15 cellular contexts compared by ENCODE assay signal in the genomic region with DNA sequence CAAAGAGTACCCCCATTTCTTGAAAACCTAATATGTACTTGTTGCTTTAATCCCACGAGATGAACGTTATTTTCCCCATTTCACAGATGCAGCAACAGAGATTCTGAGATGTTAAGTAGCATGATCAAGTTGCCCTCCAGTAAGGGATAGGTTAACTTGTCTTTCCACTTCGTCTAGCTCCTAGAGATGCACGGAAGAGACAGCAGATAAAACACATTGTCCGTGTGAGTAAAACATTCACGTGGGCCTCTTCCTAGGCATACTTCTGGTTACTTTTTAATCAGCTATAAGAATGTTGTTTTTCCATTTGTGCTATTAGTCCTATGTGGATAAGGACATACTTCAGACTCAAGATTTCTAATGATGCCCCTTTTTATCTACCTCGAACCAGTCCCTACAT. TPM values are rescaled to one million over a fixed set of nuclear protein-coding genes. Genes with fewer than 3 reads are reported as not detected.
A peak's percentile ranks its signal among the peaks of the same experiment; 100 is the strongest.
DNase-seq lines count a peak whose midpoint lies in the region; ATAC-seq, FAIRE-seq and TF ChIP-seq lines count a peak whose summit lies in the region.
"Had no signal": no experiment of that assay in that cellular context is flagged by ENCODE, and none has a peak within 500 bp of the region (broad histone marks: within the 10 kb centered on the region; RNA-seq: fewer than 3 reads in every experiment).

No MANE protein-coding gene starts in this region.

- H2BK120ac ChIP-seq in IMR-90 (ENCODE audit: low read depth, low read length) = peak overlapping the region; percentile 91

- no peak overlapping the region for H2AK9ac ChIP-seq in IMR-90 (replicated peaks; ENCODE audit: low read depth, low read length, poor library complexity)

- dilution Hi-C loops in IMR-90 (cut with HindIII; ENCODE audit: low sequenced_read_pairs, unreplicated experiment) = no loop called here

- intact Hi-C loops in IMR-90 (cut with micrococcal nuclease) (loop anchor here (1.0 kb wide), 1 partner anchor 49 kb away; no protein-coding TSS in a partner anchor), spleen (cut with DNase I; ENCODE audit: low total_unique reads) (no loop called here)

- H3K79me1 ChIP-seq in IMR-90 (ENCODE audit: low read depth in 1 of 2, low read length in 2 of 2) = 0 out of 4 replicates have a peak, but pooled peaks cover 4 to 6% of the 10 kb centered on the region in 2 experiments

- TF ChIP-seq POLR2A in IMR-90 (IDR thresholded peaks at IDR 0.05; ENCODE audit: low read depth, low read length) (no peak), spleen (IDR thresholded peaks at IDR 0.05) (no peak), H54 (IDR thresholded peaks at IDR 0.05; ENCODE audit: low read depth, low read length) (no peak)

- H3K23ac ChIP-seq in IMR-90 (ENCODE audit: low read depth, low read length) = peak overlapping the region; percentile 80; the same call in 1 of the 2 replicates

- POLR2A ChIA-PET in IMR-90 (lab: Charles Lee; ENCODE audit: unreplicated experiment) = no interaction called here

- BruUV-seq in IMR-90 (replicated peaks; lab: Mats Ljungman, UMichigan) = no TSS peak

- H2BK15ac ChIP-seq in IMR-90 (ENCODE audit: low read depth, low read length) = 0 out of 3 replicates have a peak overlapping the region, but pooled peaks have one; percentile 69

- H4K91ac ChIP-seq in IMR-90 (ENCODE audit: insufficient read depth, low read depth, low read length) = no peak overlapping the region; the same call in 1 of the 2 replicates

- peak overlapping the region; percentile 93; the same call in 1 of the 2 replicates for H3K4ac ChIP-seq in IMR-90 (ENCODE audit: low read depth, low read length)

- no CpG with 5 or more reads among the region's 7 CpGs for WGBS in IMR-90 (ENCODE audit: extremely low coverage in 2 of 2, insufficient read length in 1 of 2), 2 experiments
- 79 to 82% methylated on average over 6 to 7 of the region's 7 CpGs for WGBS in ectodermal cell, 2 experiments
- WGBS in spleen, 5 donors = 63 to 69% (median 68%) methylated on average over 7 of the region's 7 CpGs

- ATAC-seq in IMR-90 (ENCODE audit: low read depth) = no peak
- ATAC-seq: GM12878 had no signal

- peak overlapping the region; percentile 72; the same call in 1 of the 2 replicates for H3K9ac ChIP-seq in IMR-90 (ENCODE audit: low read depth, low read length)
- H3K9ac ChIP-seq in muscle layer of colon (ENCODE audit: low read length) = no peak overlapping the region
- H3K9ac ChIP-seq: BLaER1 had no signal

- H2BK20ac ChIP-seq in IMR-90 (ENCODE audit: low read depth, low read length) = peak overlapping the region; percentile 80

- H3K18ac ChIP-seq in IMR-90 (ENCODE audit: low read depth, low read length) = peak overlapping the region; percentile 84; the same call in 1 of the 2 replicates

- no peak overlapping the region for H2AFZ ChIP-seq in IMR-90 (replicated peaks; ENCODE audit: low read length, poor library complexity)

- H3K4me3 ChIP-seq in IMR-90 (ENCODE audit: insufficient read depth, low read depth, low read length) = no peak overlapping the region
- H3K4me3 ChIP-seq in ectodermal cell (ENCODE audit: insufficient read depth, low read depth, low read length) = no peak overlapping the region
- no peak overlapping the region for H3K4me3 ChIP-seq in muscle layer of colon (ENCODE audit: low read depth in 1 of 2, low read length in 2 of 2)
- peak overlapping the region in 1 of 8 donors; percentile 68 for H3K4me3 ChIP-seq in spleen
- H3K4me3 ChIP-seq: BLaER1, GM12878 had no signal

- H3K36me3 ChIP-seq in IMR-90 (ENCODE audit: control insufficient read depth, insufficient read depth, low read length) = no peaks in the 10 kb centered on the region
- H3K36me3 ChIP-seq in ectodermal cell (ENCODE audit: control insufficient read depth, insufficient read depth, low read length) = no peaks in the 10 kb centered on the region
- H3K36me3 ChIP-seq in muscle layer of colon (ENCODE audit: insufficient read depth, low read length) = no peaks in the 10 kb centered on the region
- H3K36me3 ChIP-seq in spleen = no peaks in the 10 kb centered on the region
- H3K36me3 ChIP-seq: BLaER1 had no signal

- TF ChIP-seq CTCF in IMR-90 (conservative IDR thresholded peaks at IDR 0.05; ENCODE audit: low read depth, low read length) = no peak
- TF ChIP-seq CTCF in spleen (IDR thresholded peaks at IDR 0.05 in 8 of 11, conservative IDR thresholded peaks at IDR 0.05 in 3 of 11) = no peak

- H3K27ac ChIP-seq in IMR-90 (ENCODE audit: insufficient read depth, low read length) (no peak overlapping the region), ectodermal cell (ENCODE audit: insufficient read depth, low read depth, low read length, poor library complexity, severe bottlenecking) (peak overlapping the region; percentile 95), muscle layer of colon (ENCODE audit: low read depth, low read length) (peak overlapping the region; percentile 81), spleen (peak overlapping the region; percentile 55 to 88 (median 82))
- H3K27ac ChIP-seq: BLaER1 had no signal

- no peaks in the 10 kb centered on the region for H3K27me3 ChIP-seq in IMR-90 (ENCODE audit: control insufficient read depth, insufficient read depth, low read length)
- no peaks in the 10 kb centered on the region for H3K27me3 ChIP-seq in ectodermal cell (ENCODE audit: control insufficient read depth, insufficient read depth, low read length, poor library complexity, severe bottlenecking)
- H3K27me3 ChIP-seq in muscle layer of colon (ENCODE audit: control insufficient read depth in 1 of 2, insufficient read depth in 2 of 2, low read length in 2 of 2) = no peaks in the 10 kb centered on the region
- peaks cover 0 to 33% (median 0%) of the 10 kb centered on the region in 7 donors for H3K27me3 ChIP-seq in spleen (replicated peaks in 1 of 7)
- H3K27me3 ChIP-seq: BLaER1 had no signal

- in situ Hi-C loops in IMR-90 (cut with MboI; ENCODE audit: low sequenced_read_pairs) = no loop called here

- no peak overlapping the region; the same call in 1 of the 2 replicates for H4K5ac ChIP-seq in IMR-90 (ENCODE audit: low read depth, low read length)

- peak overlapping the region; percentile 93; the same call in 1 of the 2 replicates for H3K14ac ChIP-seq in IMR-90 (replicated peaks; ENCODE audit: low read depth, low read length)

- no peaks in the 10 kb centered on the region for H3K9me3 ChIP-seq in IMR-90 (ENCODE audit: control insufficient read depth, insufficient read depth, low read length)
- no peaks in the 10 kb centered on the region for H3K9me3 ChIP-seq in ectodermal cell (ENCODE audit: control insufficient read depth, low read length)
- H3K9me3 ChIP-seq in muscle layer of colon (ENCODE audit: low read length) = no peaks in the 10 kb centered on the region
- H3K9me3 ChIP-seq in spleen = no peaks in the 10 kb centered on the region
- H3K9me3 ChIP-seq: BLaER1 had no signal

- peaks cover 4% of the 10 kb centered on the region for H3K4me1 ChIP-seq in IMR-90 (ENCODE audit: control insufficient read depth, insufficient read depth, low read length)
- peaks cover 21% of the 10 kb centered on the region for H3K4me1 ChIP-seq in ectodermal cell (ENCODE audit: control insufficient read depth, insufficient read depth, low read length)
- peaks cover 15% of the 10 kb centered on the region for H3K4me1 ChIP-seq in muscle layer of colon (ENCODE audit: insufficient read depth, low read length)
- peaks cover 0 to 14% (median 3%) of the 10 kb centered on the region in 6 donors for H3K4me1 ChIP-seq in spleen
- H3K4me1 ChIP-seq: BLaER1 had no signal

- no peak overlapping the region for H2BK5ac ChIP-seq in IMR-90 (ENCODE audit: low read depth, low read length, poor library complexity, severe bottlenecking)

- H4K8ac ChIP-seq in IMR-90 (ENCODE audit: low read depth in 2 of 2, low read length in 2 of 2) = peak overlapping the region; percentile 63 to 77; a peak in 2 of 4 replicates

- DNase-seq in IMR-90 (no peak), spleen (no peak), kidney glomerular epithelial cell (lab: John Stamatoyannopoulos, UW) (no peak), nucleus accumbens (lab: John Stamatoyannopoulos, UW) (no peak), hepatic stellate cell (ENCODE audit: low spot score) (no peak), H54 (ENCODE audit: insufficient read length, low spot score) (no peak)
- DNase-seq: activated CD4-positive, alpha-beta T cell treated with anti-CD3 and anti-CD28 coated beads, Interleukin-2, amount 50 U/mL, for 48 hours; NCI-H526; stimulated activated CD8-positive, alpha-beta memory T cell treated with anti-CD3 and anti-CD28 coated beads, Interleukin-4, amount 100 ng/mL, for 48 hours had no signal

- FAIRE-seq in H54 (lab: Jason Lieb, UNC) = no peak
- FAIRE-seq: frontal cortex, GM12878 had no signal

- peaks cover 11% of the 10 kb centered on the region; the same call in 1 of the 2 replicates for H3K9me1 ChIP-seq in IMR-90 (ENCODE audit: insufficient read depth, low read length)

- no peaks in the 10 kb centered on the region for H4K20me1 ChIP-seq in IMR-90 (ENCODE audit: insufficient read depth, low read length)
- H4K20me1 ChIP-seq: BLaER1 had no signal

- peak overlapping the region; percentile 61; the same call in 1 of the 2 replicates for H3K56ac ChIP-seq in IMR-90 (ENCODE audit: extremely low read depth, insufficient read depth, low read length)

- H2AK5ac ChIP-seq in IMR-90 (ENCODE audit: low read depth, low read length) = peak overlapping the region; percentile 93; the same call in 1 of the 2 replicates

- CTCF ChIA-PET in IMR-90 (lab: Yijun Ruan, JAX) = no interaction called here

- TF ChIP-seq RAD21 in IMR-90 (IDR thresholded peaks at IDR 0.05; ENCODE audit: low read length) = no peak

- H3K4me2 ChIP-seq in IMR-90 (ENCODE audit: low read depth, low read length) = no peak overlapping the region
- H3K4me2 ChIP-seq: BLaER1 had no signal

TF ChIP-seq in IMR-90, 13 proteins besides CTCF, POLR2A, EP300 and RAD21 (continues in another document):
- TF ChIP-seq CHD1 (IDR thresholded peaks at IDR 0.05; ENCODE audit: low read depth, low read length) (no peak), RCOR1 (IDR thresholded peaks at IDR 0.05; ENCODE audit: insufficient replicate concordance, low read length) (no peak), USF2 (IDR thresholded peaks at IDR 0.05; ENCODE audit: low read depth, low read length) (no peak)

RNA-seq across cellular contexts. Expression of gene ARHGAP28, which starts 1.2 kb away (rescaled TPM):
- total RNA-seq in IMR-90 (2012; rRNA removed) (2.8 and 3.8 TPM in 2 replicates), spleen (10 to 100 TPM; 13.8 to 78.3 (median 43.6) TPM)
- polyA plus RNA-seq in IMR-90 (2012; rRNA removed) (1.3 and 1.8 TPM in 2 replicates), spleen (10 to 100 TPM in 1 of 3 donors, 1 to 10 TPM in 2; 1.9 to 10.5 (median 2.6) TPM)
- polyA plus RNA-seq in IMR-90 (2012; cell fraction: cytosol; rRNA removed) = 0.56 and 0.70 TPM in 2 replicates
- polyA plus RNA-seq in IMR-90 (2012; cell fraction: nucleus; rRNA removed; ENCODE audit: low replicate concordance) = 0.33 and 3.3 TPM in 2 replicates
- 28.7 TPM for polyA plus RNA-seq in ectodermal cell (2013, experiment 1 of 4)
- 37.3 TPM for polyA plus RNA-seq in ectodermal cell (2013, experiment 2 of 4)
- polyA plus RNA-seq in ectodermal cell (2013, experiment 3 of 4) = 30.9 TPM
- 30.3 TPM for polyA plus RNA-seq in ectodermal cell (2013, experiment 4 of 4)
- total RNA-seq: activated T-helper 1 cell treated with anti-CD3 and anti-CD28 coated beads, Interleukin-12 subunit alpha, Interleukin-12 subunit beta, Interleukin-2, Interleukin-4 antibody, amounts not matched to agents 30 ng/mL and 10 ng/mL and 1 ng/mL, durations not matched to agents 14 hours and 24 hours and 36 hours; GM12878 had no signal
- polyA plus RNA-seq: GM12878 had no signal
